8 cellular contexts compared by ENCODE assay signal in the genomic region with DNA sequence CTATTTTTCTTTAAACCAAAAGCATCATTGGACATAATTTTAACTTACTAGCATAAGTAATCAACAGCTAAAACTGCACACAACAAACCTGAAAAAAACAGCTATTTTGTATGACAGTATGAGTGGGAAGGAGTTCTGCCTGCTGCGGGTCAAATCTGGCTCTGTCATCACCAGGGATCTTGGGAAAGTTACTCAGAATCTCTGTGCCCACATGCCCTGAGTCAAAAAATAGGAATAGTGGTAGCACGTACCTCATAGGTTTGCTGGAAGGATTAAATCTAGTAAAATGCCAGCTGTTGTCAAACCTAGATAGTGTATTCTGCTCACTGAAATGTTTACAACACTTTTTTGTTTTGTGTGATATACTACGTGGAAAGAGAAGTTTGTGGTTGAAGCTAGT. TPM values are rescaled to one million over a fixed set of nuclear protein-coding genes. Genes with fewer than 3 reads are reported as not detected.
DNase-seq lines count a peak whose midpoint lies in the region; ATAC-seq and TF ChIP-seq lines count a peak whose summit lies in the region.

No MANE protein-coding gene starts in this region.

- peak overlapping the region; percentile 98 for H3K4me3 Mint-ChIP-seq in stimulated activated naive CD8-positive, alpha-beta T cell treated with anti-CD3 and anti-CD28 coated beads, Interleukin-15, Interleukin-2, amounts not matched to agents 100 ng/mL and 50 ng/mL, for 24 hours

- H3K4me2 ChIP-seq in mesendoderm (ENCODE audit: low read length): peak overlapping the region; percentile 92

- no peak overlapping the region for H4K8ac ChIP-seq in mesendoderm (ENCODE audit: low read depth, low read length)

- no peak overlapping the region for H2BK5ac ChIP-seq in mesendoderm (ENCODE audit: low read length)

- H4K5ac ChIP-seq in mesendoderm (ENCODE audit: low read length): no peak overlapping the region

- peak overlapping the region; percentile 83 for H3K9ac ChIP-seq in mesendoderm (ENCODE audit: low read length)

- peaks cover 6% of the 10 kb centered on the region for H3K79me1 ChIP-seq in mesendoderm (ENCODE audit: low read length)

- H3K4me1 ChIP-seq in breast epithelium (peaks cover 0 to 13% of the 10 kb centered on the region in 2 donors), mesendoderm (ENCODE audit: control insufficient read depth, low read depth, low read length) (no peaks in the 10 kb centered on the region)

- H3K4me3 ChIP-seq in breast epithelium: peak overlapping the region; percentile 82 to 91 (median 86)
- H3K4me3 ChIP-seq in mesendoderm (ENCODE audit: low read length): no peak overlapping the region

- no peaks in the 10 kb centered on the region for H3K27me3 Mint-ChIP-seq in stimulated activated naive CD8-positive, alpha-beta T cell treated with anti-CD3 and anti-CD28 coated beads, Interleukin-15, Interleukin-2, amounts not matched to agents 100 ng/mL and 50 ng/mL, for 24 hours

- H2BK120ac ChIP-seq in mesendoderm (ENCODE audit: low read depth, low read length): no peak overlapping the region

- no peak overlapping the region for H2AK5ac ChIP-seq in mesendoderm (ENCODE audit: low read length)

- TF ChIP-seq POLR2A in breast epithelium (IDR thresholded peaks at IDR 0.05): no peak

- H3K27ac ChIP-seq in breast epithelium (peak overlapping the region; percentile 96 to 98), mesendoderm (ENCODE audit: low read depth, low read length) (no peak overlapping the region)

- H3K27me3 ChIP-seq in breast epithelium (no peaks in the 10 kb centered on the region), mesendoderm (ENCODE audit: insufficient read depth, low read length, poor library complexity) (no peaks in the 10 kb centered on the region)

- peaks cover 38% of the 10 kb centered on the region for H3K4me1 Mint-ChIP-seq in stimulated activated naive CD8-positive, alpha-beta T cell treated with anti-CD3 and anti-CD28 coated beads, Interleukin-15, Interleukin-2, amounts not matched to agents 100 ng/mL and 50 ng/mL, for 24 hours (ENCODE audit: low read depth)

- intact Hi-C loops in breast epithelium (cut with DNase I; ENCODE audit: low total_unique reads): no loop called here

- no peak for DNase-seq in stimulated activated naive CD8-positive, alpha-beta T cell treated with anti-CD3 and anti-CD28 coated beads, Interleukin-15, Interleukin-2, amounts not matched to agents 100 U/mL and 50 U/mL, for 24 hours
- DNase-seq in breast epithelium (ENCODE audit: low spot score in 2 of 2) (no peak), mesendoderm (no peak), DMS114 treated with DMSO at 0.1 percent for 48 hours (lab: John Stamatoyannopoulos, UW; ENCODE audit: unreplicated experiment) (no peak), NCI-H2227 (lab: John Stamatoyannopoulos, UW; ENCODE audit: unreplicated experiment) (no peak), T-helper 9 cell (no peak)

- H3K4ac ChIP-seq in mesendoderm (ENCODE audit: low read depth, low read length): no peak overlapping the region

- H3K23ac ChIP-seq in mesendoderm (ENCODE audit: low read length): no peak overlapping the region

- no peaks in the 10 kb centered on the region for H3K9me3 Mint-ChIP-seq in stimulated activated naive CD8-positive, alpha-beta T cell treated with anti-CD3 and anti-CD28 coated beads, Interleukin-15, Interleukin-2, amounts not matched to agents 100 ng/mL and 50 ng/mL, for 24 hours

- H3K79me2 ChIP-seq in mesendoderm (ENCODE audit: control insufficient read depth, insufficient read depth, low read length): no peaks in the 10 kb centered on the region

- peaks cover 34% of the 10 kb centered on the region for H3K36me3 Mint-ChIP-seq in stimulated activated naive CD8-positive, alpha-beta T cell treated with anti-CD3 and anti-CD28 coated beads, Interleukin-15, Interleukin-2, amounts not matched to agents 100 ng/mL and 50 ng/mL, for 24 hours (ENCODE audit: low read depth)

- no peak for ATAC-seq in stimulated activated naive CD8-positive, alpha-beta T cell treated with anti-CD3 and anti-CD28 coated beads, Interleukin-15, Interleukin-2, amounts not matched to agents 100 U/mL and 50 U/mL, for 24 hours
- ATAC-seq in GM19035 (IDR thresholded peaks at IDR 0.05; ENCODE audit: unreplicated experiment): no peak

- TF ChIP-seq CTCF in breast epithelium (IDR thresholded peaks at IDR 0.05): no peak

- H3K18ac ChIP-seq in mesendoderm (ENCODE audit: low read length): no peak overlapping the region

- 100% methylated on average over 1 of the region's 3 CpGs for WGBS in mesendoderm (ENCODE audit: extremely low coverage, insufficient coverage, low lambda C conversion rate)

- no peak overlapping the region for H2BK15ac ChIP-seq in mesendoderm (replicated peaks; ENCODE audit: low read depth)

- H3K9me3 ChIP-seq in breast epithelium: no peaks in the 10 kb centered on the region

- H3K36me3 ChIP-seq in breast epithelium (no peaks in the 10 kb centered on the region), mesendoderm (ENCODE audit: control insufficient read depth, insufficient read depth, low read length) (no peaks in the 10 kb centered on the region)

- H3K27ac Mint-ChIP-seq in stimulated activated naive CD8-positive, alpha-beta T cell treated with anti-CD3 and anti-CD28 coated beads, Interleukin-15, Interleukin-2, amounts not matched to agents 100 ng/mL and 50 ng/mL, for 24 hours: peak overlapping the region; percentile 97

- peak overlapping the region; percentile 96 for H3K56ac ChIP-seq in mesendoderm (ENCODE audit: low read length)

RNA-seq across cellular contexts. Expression of gene CLN5, which starts 1.1 kb away (rescaled TPM):
- 10 to 100 TPM; 27.4 to 40.5 (median 32.4) TPM for total RNA-seq in breast epithelium
- polyA plus RNA-seq in mesendoderm (2013, experiment 1 of 2): 6.5 TPM
- polyA plus RNA-seq in mesendoderm (2013, experiment 2 of 2): 6.6 TPM

RNA-seq across cellular contexts. Expression of gene FBXL3, which starts 33.9 kb away (rescaled TPM):
- total RNA-seq in breast epithelium: 100 to 1,000 TPM; 110 to 129 (median 128) TPM
- 11.3 TPM for polyA plus RNA-seq in mesendoderm (2013, experiment 1 of 2)
- 12.4 TPM for polyA plus RNA-seq in mesendoderm (2013, experiment 2 of 2)

RNA-seq across cellular contexts. Expression of gene ACOD1, which starts 44.7 kb away (rescaled TPM):
- not detected for total RNA-seq in breast epithelium
- not detected for polyA plus RNA-seq in mesendoderm (2013, experiment 1 of 2)
- not detected for polyA plus RNA-seq in mesendoderm (2013, experiment 2 of 2)
